8 cellular contexts compared by ENCODE assay signal in the genomic region with DNA sequence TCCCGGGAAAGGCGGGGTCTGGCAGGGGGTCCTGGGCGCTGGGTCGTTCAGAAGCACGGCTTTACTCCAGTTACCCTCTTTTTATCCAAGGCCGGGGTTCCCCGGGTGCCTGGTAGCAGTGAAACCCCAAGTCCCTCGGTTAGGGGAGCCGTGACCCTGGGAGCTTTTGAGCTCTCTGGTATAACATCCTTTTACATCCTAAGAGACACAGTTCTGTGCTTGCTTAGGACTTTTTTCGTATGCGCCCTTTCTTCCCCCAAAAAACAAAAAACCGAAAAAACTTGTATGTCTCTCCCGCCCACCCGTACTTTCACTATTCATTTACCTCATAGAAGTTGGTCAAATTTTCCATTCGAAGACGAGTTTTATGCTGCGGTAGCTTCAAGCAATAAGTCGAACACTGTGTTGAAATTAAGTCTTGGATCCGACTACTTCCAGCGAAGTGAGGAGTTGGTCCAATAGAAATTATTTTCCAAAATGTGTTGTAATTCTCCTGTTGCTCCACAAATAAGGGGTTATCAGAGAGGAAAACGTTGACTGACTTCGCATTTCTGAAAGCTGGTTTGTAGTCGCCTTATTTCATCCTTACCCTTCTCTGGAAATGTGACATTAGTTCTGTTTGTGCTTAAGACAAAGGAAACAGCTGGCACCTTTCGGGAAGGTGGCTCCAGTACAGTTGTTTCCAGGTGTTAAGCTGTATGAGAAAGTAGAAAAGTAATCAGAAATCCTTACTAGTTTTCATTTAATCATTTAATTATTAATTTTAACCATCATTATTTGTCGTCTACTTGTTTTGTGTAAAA. TPM values are rescaled to one million over a fixed set of nuclear protein-coding genes. Genes with fewer than 3 reads are reported as not detected.
DNase-seq lines count a peak whose midpoint lies in the region; ATAC-seq lines count a peak whose summit lies in the region.

No MANE protein-coding gene starts in this region.

- H3K4me3 ChIP-seq in trophoblast cell (ENCODE audit: low read depth, low read length) = peak overlapping the region; percentile 100

- peak overlapping the region; percentile 78 for H3K18ac ChIP-seq in trophoblast cell (ENCODE audit: low read length)

- H3K27me3 ChIP-seq in trophoblast cell (ENCODE audit: insufficient read depth, low read length) = no peaks in the 10 kb centered on the region

- H2AFZ ChIP-seq in trophoblast cell (ENCODE audit: insufficient read depth, low read length, poor library complexity) = peak overlapping the region; percentile 37

- peak overlapping the region; percentile 56 for H2BK12ac ChIP-seq in trophoblast cell (ENCODE audit: low read length)

- no peaks in the 10 kb centered on the region for H3K27me3 Mint-ChIP-seq in activated naive CD4-positive, alpha-beta T cell treated with anti-CD3 and anti-CD28 coated beads, Interleukin-2, amount 10 ng/mL, durations not matched to agents 7 days and 5 days

- H2BK120ac ChIP-seq in trophoblast cell (ENCODE audit: insufficient read depth, low read length, poor library complexity) = peak overlapping the region; percentile 50

- CTCF ChIA-PET in activated naive CD4-positive, alpha-beta T cell treated with anti-CD3 and anti-CD28 coated beads, Interleukin-2, amount 10 ng/mL, durations not matched to agents 7 days and 5 days (lab: Charles Lee) = interaction anchor here (0.8 to 2.3 kb wide), 21 partner anchors 13 to 628 kb away, joined by 3 to 24 read pairs (median 3); no protein-coding TSS in a partner anchor

- H4K8ac ChIP-seq in trophoblast cell (ENCODE audit: low read depth, low read length) = peak overlapping the region; percentile 70

- peak overlapping the region; percentile 60 for H3K4ac ChIP-seq in trophoblast cell (ENCODE audit: low read depth, low read length)

- H3K79me1 ChIP-seq in trophoblast cell (ENCODE audit: low read length) = peaks cover 18% of the 10 kb centered on the region

- peak overlapping the region; percentile 69 for H3K4me3 Mint-ChIP-seq in activated naive CD4-positive, alpha-beta T cell treated with anti-CD3 and anti-CD28 coated beads, Interleukin-2, amount 10 ng/mL, durations not matched to agents 7 days and 5 days

- peak; percentile 11 for ATAC-seq in HG02852 (IDR thresholded peaks at IDR 0.05; ENCODE audit: unreplicated experiment)

- peak overlapping the region; percentile 69 for H3K27ac Mint-ChIP-seq in activated naive CD4-positive, alpha-beta T cell treated with anti-CD3 and anti-CD28 coated beads, Interleukin-2, amount 10 ng/mL, durations not matched to agents 7 days and 5 days

- DNase-seq in activated T-cell treated with anti-CD3 and anti-CD28 coated beads for 1 hour (ENCODE audit: low read depth) (peak; percentile 28), NCI-H226 (peak; percentile 55), glomerular endothelial cell (ENCODE audit: extremely low read depth, low read depth, low spot score) (peak; percentile 39), trophoblast cell (peak; percentile 50 to 81), iPS-NIHi7 (ENCODE audit: extremely low spot score) (no peak)
- DNase-seq in activated T-cell treated with anti-CD3 and anti-CD28 coated beads, Interleukin-2, amount 50 U/mL, for 1 hour = no peak
- peak; percentile 54 for DNase-seq in activated naive CD4-positive, alpha-beta T cell treated with anti-CD3 and anti-CD28 coated beads, Interleukin-2, amount 10 ng/mL, durations not matched to agents 7 days and 5 days

- WGBS in trophoblast cell (ENCODE audit: extremely low coverage, insufficient coverage, insufficient read length) = no CpG with 5 or more reads among the region's 25 CpGs

- peak overlapping the region; percentile 86 for H4K91ac ChIP-seq in trophoblast cell (ENCODE audit: low read depth, low read length)

- H3K9me3 Mint-ChIP-seq in activated naive CD4-positive, alpha-beta T cell treated with anti-CD3 and anti-CD28 coated beads, Interleukin-2, amount 10 ng/mL, durations not matched to agents 7 days and 5 days = no peaks in the 10 kb centered on the region

- H4K12ac ChIP-seq in trophoblast cell (ENCODE audit: low read depth, low read length) = peak overlapping the region; percentile 62

- H3K4me1 Mint-ChIP-seq in activated naive CD4-positive, alpha-beta T cell treated with anti-CD3 and anti-CD28 coated beads, Interleukin-2, amount 10 ng/mL, durations not matched to agents 7 days and 5 days = peaks cover 36% of the 10 kb centered on the region

- H3K36me3 ChIP-seq in trophoblast cell (ENCODE audit: control insufficient read depth in 1 of 2, insufficient read depth in 2 of 2, low read length in 2 of 2) = no peaks in the 10 kb centered on the region

- peaks cover 3% of the 10 kb centered on the region for H3K9me3 ChIP-seq in trophoblast cell (ENCODE audit: insufficient read depth, low read depth, low read length)

- H3K79me2 ChIP-seq in trophoblast cell (ENCODE audit: control insufficient read depth, insufficient read depth, low read length, poor library complexity) = peaks cover 16% of the 10 kb centered on the region

- H2BK5ac ChIP-seq in trophoblast cell (ENCODE audit: low read depth, low read length, poor library complexity) = peak overlapping the region; percentile 84

- H3K27ac ChIP-seq in trophoblast cell (ENCODE audit: low read depth, low read length) = peak overlapping the region; percentile 44

- no peak overlapping the region for H3K23ac ChIP-seq in trophoblast cell (ENCODE audit: low read length)

- no peaks in the 10 kb centered on the region for H3K36me3 Mint-ChIP-seq in activated naive CD4-positive, alpha-beta T cell treated with anti-CD3 and anti-CD28 coated beads, Interleukin-2, amount 10 ng/mL, durations not matched to agents 7 days and 5 days

- H3K4me2 ChIP-seq in trophoblast cell (ENCODE audit: low read length) = peak overlapping the region; percentile 99

- H3K9ac ChIP-seq in trophoblast cell (ENCODE audit: low read length) = peak overlapping the region; percentile 92

- H2AK5ac ChIP-seq in trophoblast cell (ENCODE audit: low read length) = no peak overlapping the region

- H3K14ac ChIP-seq in trophoblast cell (ENCODE audit: low read length) = peak overlapping the region; percentile 79

- H3K4me1 ChIP-seq in trophoblast cell (ENCODE audit: control insufficient read depth in 1 of 2, insufficient read depth in 2 of 2, low read length in 2 of 2) = peaks cover 3 to 7% of the 10 kb centered on the region in 2 experiments

RNA-seq across cellular contexts. Expression of a gene that starts 0.8 kb away (rescaled TPM):
- total RNA-seq in glomerular endothelial cell = 35.4 and 48.1 TPM in 2 replicates
- 29.1 and 30.7 TPM in 2 replicates for polyA plus RNA-seq in trophoblast cell (2013)

Comparison
In these comparisons a context has a peak if more than half of its experiments do, and no peak if none do; other contexts are left out.
1. DNase-seq: peak in activated T-cell treated with anti-CD3 and anti-CD28 coated beads for 1 hour (single experiment), NCI-H226 (single experiment), activated naive CD4-positive, alpha-beta T cell treated with anti-CD3 and anti-CD28 coated beads, Interleukin-2, amount 10 ng/mL, durations not matched to agents 7 days and 5 days (single experiment), glomerular endothelial cell (single experiment) and trophoblast cell (2 of 2); none in activated T-cell treated with anti-CD3 and anti-CD28 coated beads, Interleukin-2, amount 50 U/mL, for 1 hour (single experiment) and iPS-NIHi7 (single experiment).